1 cellular context compared by ENCODE assay signal in the genomic region with DNA sequence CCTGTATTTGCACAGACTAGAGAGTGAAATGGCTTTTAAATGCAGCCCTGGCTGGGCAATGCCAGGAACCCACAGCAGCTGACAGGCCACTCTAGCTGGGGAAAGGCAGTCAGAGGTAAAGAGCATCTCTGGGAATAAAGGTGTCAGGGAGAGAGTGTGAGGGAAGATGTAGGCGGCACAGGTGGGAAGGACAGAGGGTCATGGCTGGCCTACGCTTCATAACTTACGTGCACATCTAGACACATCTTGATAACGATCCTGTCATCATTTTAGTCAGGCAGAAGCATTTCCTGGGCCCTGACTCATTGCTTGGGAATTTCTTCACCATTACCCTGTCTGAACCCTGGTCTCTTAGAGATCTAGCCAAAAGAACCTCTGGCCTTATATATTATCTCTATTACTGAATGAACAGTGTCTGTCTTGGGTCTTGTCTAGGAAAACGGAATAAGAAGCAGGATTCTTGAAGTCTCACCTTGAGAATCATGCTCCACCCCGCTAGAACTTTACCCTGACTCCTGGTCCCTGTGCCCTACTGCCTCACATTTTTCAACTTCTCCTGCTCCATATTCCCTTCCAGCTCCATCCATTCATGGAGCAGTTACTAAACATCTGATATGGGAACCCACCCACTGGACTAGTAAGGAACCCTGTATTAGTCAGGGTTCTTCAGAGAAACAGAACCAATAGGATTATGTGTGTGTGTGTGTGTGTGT.
TF ChIP-seq lines count a peak whose summit lies in the region.

No MANE protein-coding gene starts in this region.

TF ChIP-seq in H1, 55 proteins besides CTCF, POLR2A, EP300 and RAD21 (continued from another document):
- TF ChIP-seq, protein P1, sequence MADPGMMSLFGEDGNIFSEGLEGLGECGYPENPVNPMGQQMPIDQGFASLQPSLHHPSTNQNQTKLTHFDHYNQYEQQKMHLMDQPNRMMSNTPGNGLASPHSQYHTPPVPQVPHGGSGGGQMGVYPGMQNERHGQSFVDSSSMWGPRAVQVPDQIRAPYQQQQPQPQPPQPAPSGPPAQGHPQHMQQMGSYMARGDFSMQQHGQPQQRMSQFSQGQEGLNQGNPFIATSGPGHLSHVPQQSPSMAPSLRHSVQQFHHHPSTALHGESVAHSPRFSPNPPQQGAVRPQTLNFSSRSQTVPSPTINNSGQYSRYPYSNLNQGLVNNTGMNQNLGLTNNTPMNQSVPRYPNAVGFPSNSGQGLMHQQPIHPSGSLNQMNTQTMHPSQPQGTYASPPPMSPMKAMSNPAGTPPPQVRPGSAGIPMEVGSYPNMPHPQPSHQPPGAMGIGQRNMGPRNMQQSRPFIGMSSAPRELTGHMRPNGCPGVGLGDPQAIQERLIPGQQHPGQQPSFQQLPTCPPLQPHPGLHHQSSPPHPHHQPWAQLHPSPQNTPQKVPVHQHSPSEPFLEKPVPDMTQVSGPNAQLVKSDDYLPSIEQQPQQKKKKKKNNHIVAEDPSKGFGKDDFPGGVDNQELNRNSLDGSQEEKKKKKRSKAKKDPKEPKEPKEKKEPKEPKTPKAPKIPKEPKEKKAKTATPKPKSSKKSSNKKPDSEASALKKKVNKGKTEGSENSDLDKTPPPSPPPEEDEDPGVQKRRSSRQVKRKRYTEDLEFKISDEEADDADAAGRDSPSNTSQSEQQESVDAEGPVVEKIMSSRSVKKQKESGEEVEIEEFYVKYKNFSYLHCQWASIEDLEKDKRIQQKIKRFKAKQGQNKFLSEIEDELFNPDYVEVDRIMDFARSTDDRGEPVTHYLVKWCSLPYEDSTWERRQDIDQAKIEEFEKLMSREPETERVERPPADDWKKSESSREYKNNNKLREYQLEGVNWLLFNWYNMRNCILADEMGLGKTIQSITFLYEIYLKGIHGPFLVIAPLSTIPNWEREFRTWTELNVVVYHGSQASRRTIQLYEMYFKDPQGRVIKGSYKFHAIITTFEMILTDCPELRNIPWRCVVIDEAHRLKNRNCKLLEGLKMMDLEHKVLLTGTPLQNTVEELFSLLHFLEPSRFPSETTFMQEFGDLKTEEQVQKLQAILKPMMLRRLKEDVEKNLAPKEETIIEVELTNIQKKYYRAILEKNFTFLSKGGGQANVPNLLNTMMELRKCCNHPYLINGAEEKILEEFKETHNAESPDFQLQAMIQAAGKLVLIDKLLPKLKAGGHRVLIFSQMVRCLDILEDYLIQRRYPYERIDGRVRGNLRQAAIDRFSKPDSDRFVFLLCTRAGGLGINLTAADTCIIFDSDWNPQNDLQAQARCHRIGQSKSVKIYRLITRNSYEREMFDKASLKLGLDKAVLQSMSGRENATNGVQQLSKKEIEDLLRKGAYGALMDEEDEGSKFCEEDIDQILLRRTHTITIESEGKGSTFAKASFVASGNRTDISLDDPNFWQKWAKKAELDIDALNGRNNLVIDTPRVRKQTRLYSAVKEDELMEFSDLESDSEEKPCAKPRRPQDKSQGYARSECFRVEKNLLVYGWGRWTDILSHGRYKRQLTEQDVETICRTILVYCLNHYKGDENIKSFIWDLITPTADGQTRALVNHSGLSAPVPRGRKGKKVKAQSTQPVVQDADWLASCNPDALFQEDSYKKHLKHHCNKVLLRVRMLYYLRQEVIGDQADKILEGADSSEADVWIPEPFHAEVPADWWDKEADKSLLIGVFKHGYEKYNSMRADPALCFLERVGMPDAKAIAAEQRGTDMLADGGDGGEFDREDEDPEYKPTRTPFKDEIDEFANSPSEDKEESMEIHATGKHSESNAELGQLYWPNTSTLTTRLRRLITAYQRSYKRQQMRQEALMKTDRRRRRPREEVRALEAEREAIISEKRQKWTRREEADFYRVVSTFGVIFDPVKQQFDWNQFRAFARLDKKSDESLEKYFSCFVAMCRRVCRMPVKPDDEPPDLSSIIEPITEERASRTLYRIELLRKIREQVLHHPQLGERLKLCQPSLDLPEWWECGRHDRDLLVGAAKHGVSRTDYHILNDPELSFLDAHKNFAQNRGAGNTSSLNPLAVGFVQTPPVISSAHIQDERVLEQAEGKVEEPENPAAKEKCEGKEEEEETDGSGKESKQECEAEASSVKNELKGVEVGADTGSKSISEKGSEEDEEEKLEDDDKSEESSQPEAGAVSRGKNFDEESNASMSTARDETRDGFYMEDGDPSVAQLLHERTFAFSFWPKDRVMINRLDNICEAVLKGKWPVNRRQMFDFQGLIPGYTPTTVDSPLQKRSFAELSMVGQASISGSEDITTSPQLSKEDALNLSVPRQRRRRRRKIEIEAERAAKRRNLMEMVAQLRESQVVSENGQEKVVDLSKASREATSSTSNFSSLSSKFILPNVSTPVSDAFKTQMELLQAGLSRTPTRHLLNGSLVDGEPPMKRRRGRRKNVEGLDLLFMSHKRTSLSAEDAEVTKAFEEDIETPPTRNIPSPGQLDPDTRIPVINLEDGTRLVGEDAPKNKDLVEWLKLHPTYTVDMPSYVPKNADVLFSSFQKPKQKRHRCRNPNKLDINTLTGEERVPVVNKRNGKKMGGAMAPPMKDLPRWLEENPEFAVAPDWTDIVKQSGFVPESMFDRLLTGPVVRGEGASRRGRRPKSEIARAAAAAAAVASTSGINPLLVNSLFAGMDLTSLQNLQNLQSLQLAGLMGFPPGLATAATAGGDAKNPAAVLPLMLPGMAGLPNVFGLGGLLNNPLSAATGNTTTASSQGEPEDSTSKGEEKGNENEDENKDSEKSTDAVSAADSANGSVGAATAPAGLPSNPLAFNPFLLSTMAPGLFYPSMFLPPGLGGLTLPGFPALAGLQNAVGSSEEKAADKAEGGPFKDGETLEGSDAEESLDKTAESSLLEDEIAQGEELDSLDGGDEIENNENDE (IDR thresholded peaks at IDR 0.05; ENCODE audit: insufficient replicate concordance, low read length): no peak
